15 cellular contexts compared by ENCODE assay signal in the genomic region with DNA sequence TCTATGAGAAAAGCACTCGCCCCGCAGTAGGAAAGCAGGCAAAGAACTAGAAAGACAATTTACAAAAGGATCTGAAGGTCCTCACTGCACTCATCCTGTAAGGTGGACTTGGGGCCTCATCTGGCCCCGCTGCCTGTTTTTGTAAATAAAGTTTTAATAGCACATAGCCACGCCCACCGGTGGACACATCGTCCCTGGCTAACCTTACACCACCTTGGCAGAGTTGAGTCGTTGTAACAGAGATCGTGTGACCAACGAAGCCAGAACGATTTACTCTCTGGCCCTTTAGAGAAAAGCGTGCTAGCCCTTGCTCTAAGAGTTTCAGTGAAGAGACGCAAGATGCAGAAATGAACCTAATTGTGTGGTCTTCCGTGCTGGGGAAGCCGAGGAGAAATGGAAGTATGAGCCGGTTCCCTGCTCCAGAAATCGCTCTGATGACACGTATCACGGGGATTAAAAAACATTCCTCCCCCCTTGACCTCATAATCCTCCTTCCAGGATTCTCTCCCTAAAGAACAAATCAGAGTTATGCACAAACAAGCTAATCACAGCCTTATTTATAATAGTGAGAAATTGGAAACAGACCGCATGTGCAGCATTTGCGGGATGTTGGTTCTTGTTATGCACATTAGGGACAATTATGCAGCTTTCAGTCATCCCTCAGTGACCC.
A peak's percentile ranks its signal among the peaks of the same experiment; 100 is the strongest.
DNase-seq lines count a peak whose midpoint lies in the region; ATAC-seq and TF ChIP-seq lines count a peak whose summit lies in the region.
"Had no signal": no experiment of that assay in that cellular context is flagged by ENCODE, and none has a peak within 500 bp of the region (broad histone marks: within the 10 kb centered on the region; RNA-seq: fewer than 3 reads in every experiment).

No MANE protein-coding gene starts in this region.

- no peaks in the 10 kb centered on the region for H3K27me3 ChIP-seq in BLaER1
- H3K27me3 ChIP-seq in WERI-Rb-1 (ENCODE audit: insufficient read depth, low read depth, severe bottlenecking) = no peaks in the 10 kb centered on the region
- H3K27me3 ChIP-seq in left ventricle myocardium inferior (ENCODE audit: low read depth) = no peaks in the 10 kb centered on the region
- peaks cover 0 to 20% (median 11%) of the 10 kb centered on the region in 3 donors for H3K27me3 ChIP-seq in psoas muscle (ENCODE audit: insufficient read depth in 3 of 3, low read length in 2 of 3)
- no peaks in the 10 kb centered on the region for H3K27me3 ChIP-seq in aorta (ENCODE audit: control insufficient read depth in 1 of 2, insufficient read depth in 2 of 2, low read length in 1 of 2)

- ATAC-seq in psoas muscle (no peak), HG03342 (IDR thresholded peaks at IDR 0.05; ENCODE audit: unreplicated experiment) (no peak), aorta (ENCODE audit: low FRiP score) (no peak), GM18520 (IDR thresholded peaks at IDR 0.05; ENCODE audit: unreplicated experiment) (no peak)
- ATAC-seq: effector memory CD8-positive, alpha-beta T cell; naive thymus-derived CD4-positive, alpha-beta T cell; T-helper 17 cell had no signal

- TF ChIP-seq CTCF in WERI-Rb-1 (IDR thresholded peaks at IDR 0.05; ENCODE audit: low read depth, low read length) (no peak), left ventricle myocardium inferior (IDR thresholded peaks at IDR 0.05; ENCODE audit: borderline replicate concordance) (no peak), psoas muscle (IDR thresholded peaks at IDR 0.05) (no peak)

- intact Hi-C loops in left ventricle myocardium inferior (cut with micrococcal nuclease) = no loop called here
- intact Hi-C loops in psoas muscle (cut with DNase I) = no loop called here
- intact Hi-C loops in aorta (cut with DNase I) = no loop called here

- H3K9me3 ChIP-seq in BLaER1 = peaks cover 15% of the 10 kb centered on the region
- H3K9me3 ChIP-seq in WERI-Rb-1 (ENCODE audit: severe bottlenecking) = peaks cover 8% of the 10 kb centered on the region
- no peaks in the 10 kb centered on the region for H3K9me3 ChIP-seq in left ventricle myocardium inferior (replicated peaks)
- no peaks in the 10 kb centered on the region for H3K9me3 ChIP-seq in psoas muscle
- no peaks in the 10 kb centered on the region for H3K9me3 ChIP-seq in aorta (ENCODE audit: control insufficient read depth, low read length)

- 0 out of 2 replicates have a peak overlapping the region, but pooled peaks have one; percentile 34 for H3K9ac ChIP-seq in BLaER1
- H3K9ac ChIP-seq: KMS-11 had no signal

- H3K27ac ChIP-seq in BLaER1 (no peak overlapping the region; the same call in 1 of the 2 replicates), WERI-Rb-1 (peak overlapping the region; percentile 76), left ventricle myocardium inferior (replicated peaks) (peak overlapping the region; percentile 63), psoas muscle (peak overlapping the region; percentile 50), aorta (ENCODE audit: low read depth in 1 of 2, low read length in 2 of 2) (no peak overlapping the region)
- H3K27ac ChIP-seq: KMS-11 had no signal

- DNase-seq in WERI-Rb-1 (peak; percentile 67), left ventricle myocardium inferior (no peak), psoas muscle (peak in 1 of 2 donors; percentile 15), aorta (no peak)
- DNase-seq in activated CD4-positive, CD25-positive, alpha-beta regulatory T cell (lab: John Stamatoyannopoulos, UW) = no peak
- DNase-seq: activated CD4-positive, alpha-beta T cell treated with anti-CD3 and anti-CD28 coated beads for 4 hours; effector memory CD8-positive, alpha-beta T cell; NCI-H1436; NCI-H510A had no signal

- H3K36me3 ChIP-seq in BLaER1 = no peaks in the 10 kb centered on the region
- H3K36me3 ChIP-seq in WERI-Rb-1 = no peaks in the 10 kb centered on the region
- no peaks in the 10 kb centered on the region for H3K36me3 ChIP-seq in left ventricle myocardium inferior
- H3K36me3 ChIP-seq in psoas muscle (ENCODE audit: insufficient read depth in 1 of 2, low read depth in 1 of 2) = no peaks in the 10 kb centered on the region
- no peaks in the 10 kb centered on the region for H3K36me3 ChIP-seq in aorta (ENCODE audit: control insufficient read depth in 1 of 2, insufficient read depth in 2 of 2, low read length in 1 of 2)

- WGBS in psoas muscle, 3 donors = 47 to 55% (median 47%) methylated on average over 20 of the region's 20 CpGs
- WGBS in aorta, 2 donors = 96 to 97% methylated on average over 20 of the region's 20 CpGs

- H3K4me2 ChIP-seq in BLaER1 = peak overlapping the region; percentile 98
- H3K4me2 ChIP-seq: KMS-11 had no signal

- peaks cover 9% of the 10 kb centered on the region; the same call in 1 of the 2 replicates for H4K20me1 ChIP-seq in BLaER1

- no peak overlapping the region for H3K4me3 ChIP-seq in BLaER1
- peak overlapping the region; percentile 23 for H3K4me3 ChIP-seq in WERI-Rb-1 (ENCODE audit: low read depth, low read length)
- H3K4me3 ChIP-seq in left ventricle myocardium inferior = no peak overlapping the region
- no peak overlapping the region for H3K4me3 ChIP-seq in psoas muscle
- H3K4me3 ChIP-seq in aorta (ENCODE audit: low read length in 2 of 2) = no peak overlapping the region

- H3K4me1 ChIP-seq in BLaER1 (peaks cover 82% of the 10 kb centered on the region), left ventricle myocardium inferior (peaks cover 64% of the 10 kb centered on the region), psoas muscle (peaks cover 8% of the 10 kb centered on the region), aorta (ENCODE audit: control insufficient read depth in 1 of 2, insufficient read depth in 2 of 2, low read length in 2 of 2) (no peaks in the 10 kb centered on the region)

Comparison
In these comparisons a context has a peak if more than half of its experiments do, and no peak if none do; other contexts are left out.
1. H3K27ac ChIP-seq: peak in WERI-Rb-1 (single experiment), left ventricle myocardium inferior (single experiment) and psoas muscle (single experiment); none in BLaER1 (single experiment) and aorta (0 of 2).